8 cellular contexts compared by ENCODE assay signal in the genomic region with DNA sequence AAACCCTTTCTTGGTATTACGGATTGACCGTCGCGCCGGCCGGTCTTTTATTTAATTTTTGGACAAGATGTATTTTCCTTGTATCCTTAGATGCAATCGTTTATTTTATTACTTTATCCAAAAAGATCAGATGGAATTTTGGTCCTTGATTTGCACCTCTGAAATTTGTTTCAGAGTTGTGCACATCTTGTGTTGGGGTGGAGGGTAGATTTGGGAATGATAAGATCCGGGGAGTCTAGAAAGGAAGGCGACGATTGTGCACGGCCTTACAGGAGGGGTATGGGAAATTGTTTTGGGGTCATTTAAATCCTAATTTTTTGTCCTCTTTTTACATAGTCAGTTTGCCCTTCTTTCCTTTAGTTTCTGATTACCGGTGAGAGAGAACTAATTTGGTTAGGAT. TPM values are rescaled to one million over a fixed set of nuclear protein-coding genes. Genes with fewer than 3 reads are reported as not detected.
DNase-seq lines count a peak whose midpoint lies in the region; ATAC-seq and TF ChIP-seq lines count a peak whose summit lies in the region.

No MANE protein-coding gene starts in this region.

- H3K36me3 ChIP-seq in right atrium auricular region = peaks cover 5% of the 10 kb centered on the region
- H3K36me3 ChIP-seq in breast epithelium = no peaks in the 10 kb centered on the region
- H3K36me3 ChIP-seq in vagina = no peaks in the 10 kb centered on the region

- H3K4me1 ChIP-seq in right atrium auricular region = peaks cover 0 to 34% of the 10 kb centered on the region in 2 donors
- H3K4me1 ChIP-seq in breast epithelium = no peaks in the 10 kb centered on the region
- peaks cover 40% of the 10 kb centered on the region for H3K4me1 ChIP-seq in vagina

- peaks cover 3% of the 10 kb centered on the region for H3K36me3 Mint-ChIP-seq in mesothelial cell of epicardium

- TF ChIP-seq CTCF in right atrium auricular region (IDR thresholded peaks at IDR 0.05) = no peak
- no peak for TF ChIP-seq CTCF in breast epithelium (IDR thresholded peaks at IDR 0.05)
- no peak for TF ChIP-seq CTCF in mesothelial cell of epicardium (IDR thresholded peaks at IDR 0.05; ENCODE audit: unreplicated experiment)
- no peak for TF ChIP-seq CTCF in vagina (IDR thresholded peaks at IDR 0.05)

- no peak for TF ChIP-seq POLR2A in breast epithelium (IDR thresholded peaks at IDR 0.05)
- no peak for TF ChIP-seq POLR2A in vagina (IDR thresholded peaks at IDR 0.05)

- peaks cover 43% of the 10 kb centered on the region for H3K4me1 Mint-ChIP-seq in mesothelial cell of epicardium

- H3K27me3 ChIP-seq in right atrium auricular region = no peaks in the 10 kb centered on the region
- no peaks in the 10 kb centered on the region for H3K27me3 ChIP-seq in breast epithelium
- H3K27me3 ChIP-seq in vagina = no peaks in the 10 kb centered on the region

- H3K4me3 ChIP-seq in right atrium auricular region (peak overlapping the region; percentile 93 to 100), breast epithelium (peak overlapping the region; percentile 86 to 98 (median 96)), vagina (peak overlapping the region; percentile 86 to 99)

- ATAC-seq in Right ventricle myocardium superior (ENCODE audit: poor library complexity) (no peak), HG03378 (IDR thresholded peaks at IDR 0.05; ENCODE audit: unreplicated experiment) (no peak)

- no peaks in the 10 kb centered on the region for H3K27me3 Mint-ChIP-seq in mesothelial cell of epicardium (ENCODE audit: low read depth)

- intact Hi-C loops in Right ventricle myocardium superior (cut with DNase I) (no loop called here), breast epithelium (cut with DNase I; ENCODE audit: low total_unique reads) (no loop called here), vagina (cut with DNase I) (no loop called here)

- H3K9me3 Mint-ChIP-seq in mesothelial cell of epicardium = no peaks in the 10 kb centered on the region

- H3K9me3 ChIP-seq in right atrium auricular region = no peaks in the 10 kb centered on the region
- H3K9me3 ChIP-seq in breast epithelium = no peaks in the 10 kb centered on the region
- no peaks in the 10 kb centered on the region for H3K9me3 ChIP-seq in vagina

- peak overlapping the region; percentile 99 for H3K27ac Mint-ChIP-seq in mesothelial cell of epicardium

- H3K27ac ChIP-seq in right atrium auricular region = peak overlapping the region; percentile 98 to 99
- H3K27ac ChIP-seq in breast epithelium = peak overlapping the region; percentile 99
- peak overlapping the region; percentile 96 for H3K27ac ChIP-seq in vagina

- peak overlapping the region; percentile 99 for H3K4me3 Mint-ChIP-seq in mesothelial cell of epicardium

- DNase-seq in right atrium auricular region (ENCODE audit: low spot score) (no peak), Right ventricle myocardium superior (no peak), breast epithelium (ENCODE audit: low spot score in 2 of 2) (no peak), mesothelial cell of epicardium (ENCODE audit: low spot score in 2 of 2, unreplicated experiment in 2 of 2) (no peak), vagina (ENCODE audit: extremely low spot score in 2 of 2) (no peak), UCSD-AML1 (lab: John Stamatoyannopoulos, UW; ENCODE audit: unreplicated experiment) (no peak), NK-92 (lab: John Stamatoyannopoulos, UW; ENCODE audit: unreplicated experiment) (no peak)

RNA-seq across cellular contexts. Expression of a gene that starts 1.4 kb away (rescaled TPM):
- total RNA-seq in right atrium auricular region (10 to 100 TPM; 27.7 to 37.3 TPM), Right ventricle myocardium superior (40.7 TPM), breast epithelium (10 to 100 TPM; 47.0 to 64.1 (median 61.9) TPM), mesothelial cell of epicardium (135 to 142 TPM (median 138 TPM) in 3 replicates), vagina (51.8 TPM)
